Comparison of ENCODE assay signal across 1 cellular context in the genomic region with DNA sequence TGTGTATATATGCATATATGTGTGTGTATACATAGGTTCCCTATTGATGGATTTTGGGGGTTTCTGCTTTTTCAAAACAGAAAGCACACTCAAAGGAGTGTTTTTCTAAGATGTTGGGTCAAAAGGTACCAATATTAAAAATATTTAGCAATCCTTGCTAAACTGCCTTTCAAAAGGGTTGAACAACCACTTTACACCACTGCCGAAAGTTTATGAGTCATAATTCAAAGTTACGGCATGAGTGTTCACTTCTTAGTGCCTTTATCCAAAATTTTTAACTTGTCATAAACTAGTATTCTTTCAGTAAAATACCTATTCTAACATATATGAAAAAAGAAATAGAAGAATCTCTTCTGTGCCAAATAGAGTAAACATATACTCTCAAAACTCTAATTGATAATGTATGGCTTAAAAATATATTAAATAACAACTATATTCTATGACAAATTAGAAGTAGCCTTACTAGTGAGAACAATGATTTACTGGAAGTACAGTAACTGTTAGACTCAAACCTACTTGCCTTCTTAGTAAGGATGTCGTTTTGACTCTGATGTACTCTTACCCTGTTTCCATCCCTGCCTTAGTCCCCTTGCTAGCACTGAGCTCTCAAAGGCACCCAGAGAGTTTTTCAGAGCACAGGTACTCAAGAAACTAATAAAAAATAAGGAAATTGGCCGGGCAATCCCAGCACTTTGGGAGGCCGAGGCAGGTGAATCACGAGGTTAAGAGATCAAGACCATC.
TF ChIP-seq lines count a peak whose summit lies in the region.

No MANE protein-coding gene starts in this region.

TF ChIP-seq in GM12878, 131 proteins besides CTCF, POLR2A, EP300 and RAD21:
- TF ChIP-seq FOXK2 (IDR thresholded peaks at IDR 0.05) (no peak), NFIC (IDR thresholded peaks at IDR 0.05; ENCODE audit: low read depth, low read length) (peak; percentile 39; the same call in 1 of the 2 replicates), JUNB (IDR thresholded peaks at IDR 0.05) (peak; percentile 49)
